In the genomic region with DNA sequence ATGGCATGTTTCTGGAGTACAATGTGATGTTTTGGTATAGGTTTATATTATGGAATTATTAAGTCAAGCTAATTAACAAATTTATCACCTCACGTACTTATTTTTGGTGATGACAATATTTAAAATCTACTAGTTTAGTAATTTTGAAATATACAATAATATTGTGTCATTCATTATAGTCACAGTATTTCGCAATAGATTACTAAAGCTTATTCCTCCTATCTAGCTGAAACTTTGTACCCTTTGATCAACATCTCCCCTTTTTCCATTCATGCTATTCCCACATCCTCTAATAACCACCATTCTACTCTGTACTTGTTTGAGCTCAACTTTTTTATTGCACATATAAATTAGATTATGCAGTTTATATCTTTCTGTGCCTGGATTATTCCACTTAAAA, we compare ENCODE assay signal across 28 cellular contexts.
A peak's percentile ranks its signal among the peaks of the same experiment; 100 is the strongest.
DNase-seq lines count a peak whose midpoint lies in the region; ATAC-seq, FAIRE-seq and TF ChIP-seq lines count a peak whose summit lies in the region.
"Had no signal": no experiment of that assay in that cellular context is flagged by ENCODE, and none has a peak within 500 bp of the region (broad histone marks: within the 10 kb centered on the region; RNA-seq: fewer than 3 reads in every experiment).

No MANE protein-coding gene starts in this region.

- TF ChIP-seq CTCF in IMR-90 (conservative IDR thresholded peaks at IDR 0.05; ENCODE audit: low read depth, low read length) (no peak), K562 (IDR thresholded peaks at IDR 0.05 in 2 of 3, conservative IDR thresholded peaks at IDR 0.05 in 1 of 3; ENCODE audit: insufficient read depth in 2 of 3, low read depth in 1 of 3, low read length in 3 of 3) (no peak), kidney (IDR thresholded peaks at IDR 0.05; ENCODE audit: borderline replicate concordance, extremely low read depth, insufficient read depth) (no peak), esophagus squamous epithelium (IDR thresholded peaks at IDR 0.05) (no peak)

- no peak overlapping the region for H3K9ac ChIP-seq in IMR-90 (ENCODE audit: low read depth, low read length)
- no peak overlapping the region for H3K9ac ChIP-seq in K562 (ENCODE audit: insufficient read depth in 1 of 2, low read depth in 2 of 2, low read length in 2 of 2)
- no peak overlapping the region for H3K9ac ChIP-seq in kidney (ENCODE audit: low read length in 2 of 2)
- H3K9ac ChIP-seq: BLaER1 had no signal

- no peak overlapping the region for H2BK20ac ChIP-seq in IMR-90 (ENCODE audit: low read depth, low read length)

- H3K4me1 ChIP-seq in IMR-90 (ENCODE audit: control insufficient read depth, insufficient read depth, low read length) (no peaks in the 10 kb centered on the region), K562 (replicated peaks in 1 of 2; ENCODE audit: control insufficient read depth in 2 of 2, insufficient read depth in 2 of 2, low read length in 2 of 2) (no peaks in the 10 kb centered on the region), kidney (ENCODE audit: control insufficient read depth in 1 of 2, insufficient read depth in 1 of 2, low read depth in 1 of 2, low read length in 2 of 2) (no peaks in the 10 kb centered on the region), esophagus squamous epithelium (no peaks in the 10 kb centered on the region)
- H3K4me1 ChIP-seq: BE2C, BLaER1 had no signal

- H3K27me3 ChIP-seq in IMR-90 (ENCODE audit: control insufficient read depth, insufficient read depth, low read length) (no peaks in the 10 kb centered on the region), K562 (ENCODE audit: control insufficient read depth in 2 of 2, insufficient read depth in 2 of 2, low read length in 2 of 2) (no peaks in the 10 kb centered on the region), esophagus squamous epithelium (no peaks in the 10 kb centered on the region)
- H3K27me3 ChIP-seq: BE2C had no signal

- no peak overlapping the region for H3K4ac ChIP-seq in IMR-90 (ENCODE audit: low read depth, low read length)

- H3K56ac ChIP-seq in IMR-90 (ENCODE audit: extremely low read depth, insufficient read depth, low read length), result no peak overlapping the region

- H4K20me1 ChIP-seq in IMR-90 (ENCODE audit: insufficient read depth, low read length) (no peaks in the 10 kb centered on the region), K562 (replicated peaks; ENCODE audit: control insufficient read depth, insufficient read depth, low read length) (no peaks in the 10 kb centered on the region)
- H4K20me1 ChIP-seq: BLaER1 had no signal

- in situ Hi-C loops in IMR-90 (cut with MboI; ENCODE audit: low sequenced_read_pairs) (no loop called here), K562 (cut with MboI) (no loop called here)

- H3K79me1 ChIP-seq in IMR-90 (ENCODE audit: low read depth in 1 of 2, low read length in 2 of 2), result no peaks in the 10 kb centered on the region

- ATAC-seq in IMR-90 (ENCODE audit: low read depth) (no peak), K562 (no peak), HG02588 (IDR thresholded peaks at IDR 0.05; ENCODE audit: unreplicated experiment) (no peak), GM18502 (IDR thresholded peaks at IDR 0.05; ENCODE audit: poor library complexity, unreplicated experiment) (no peak)
- ATAC-seq: GM12878 had no signal

- no peak for TF ChIP-seq EP300 in K562 (IDR thresholded peaks at IDR 0.05; ENCODE audit: low read length)

- no peak overlapping the region for H2AK9ac ChIP-seq in IMR-90 (replicated peaks; ENCODE audit: low read depth, low read length, poor library complexity)

- POLR2A ChIA-PET in IMR-90 (lab: Charles Lee; ENCODE audit: unreplicated experiment), result no interaction called here
- POLR2A ChIA-PET in K562 (lab: Yijun Ruan, JAX), result no interaction called here

- no peak overlapping the region for H3K18ac ChIP-seq in IMR-90 (ENCODE audit: low read depth, low read length)

- CTCF ChIA-PET in IMR-90 (lab: Yijun Ruan, JAX), result no interaction called here
- CTCF ChIA-PET in K562 (lab: Yijun Ruan, JAX; ENCODE audit: low intra/inter-chr PET ratio), result no interaction called here

- DNase-seq in IMR-90 (no peak), RCC 7860 (ENCODE audit: low spot score) (no peak), K562 (ENCODE audit: extremely low read depth in 1 of 4, low spot score in 3 of 4) (no peak), kidney (no peak), esophagus squamous epithelium (lab: John Stamatoyannopoulos, UW) (no peak)
- DNase-seq in activated naive CD4-positive, alpha-beta T cell treated with Interleukin-2 at 50 U/mL for 16 hours, result no peak
- DNase-seq: 8988T; ACHN; BE2C; C1 segment of cervical spinal cord; CD4-positive, alpha-beta memory T cell; CD4-positive, CD25-positive, alpha-beta regulatory T cell; CD8-positive, alpha-beta memory T cell; COR-L47; DMS 273 treated with DMSO at 0.1 percent for 48 hours; DMS153; DMS53; DMS79; DND-41; EL; GDM1 had no signal

- no peak overlapping the region for H4K8ac ChIP-seq in IMR-90 (ENCODE audit: low read depth in 2 of 2, low read length in 2 of 2)

- no peaks in the 10 kb centered on the region for H3K9me1 ChIP-seq in IMR-90 (ENCODE audit: insufficient read depth, low read length)
- no peaks in the 10 kb centered on the region for H3K9me1 ChIP-seq in K562 (ENCODE audit: control insufficient read depth, insufficient read depth, low read length)

- intact Hi-C loops in IMR-90 (cut with micrococcal nuclease) (no loop called here), K562 (cut with micrococcal nuclease) (no loop called here), kidney (cut with DNase I) (no loop called here), esophagus squamous epithelium (cut with DNase I) (no loop called here)

- dilution Hi-C loops in IMR-90 (cut with HindIII; ENCODE audit: low sequenced_read_pairs, unreplicated experiment), result no loop called here

- H3K27ac ChIP-seq in IMR-90 (ENCODE audit: insufficient read depth, low read length) (no peak overlapping the region), K562 (ENCODE audit: extremely low read depth, low read depth, low read length) (no peak overlapping the region), kidney (ENCODE audit: low read depth in 2 of 2, low read length in 2 of 2) (no peak overlapping the region), esophagus squamous epithelium (no peak overlapping the region)
- H3K27ac ChIP-seq: BLaER1 had no signal

- H2BK5ac ChIP-seq in IMR-90 (ENCODE audit: low read depth, low read length, poor library complexity, severe bottlenecking), result no peak overlapping the region

- H2BK120ac ChIP-seq in IMR-90 (ENCODE audit: low read depth, low read length), result no peak overlapping the region

- H3K9me3 ChIP-seq in IMR-90 (ENCODE audit: control insufficient read depth, insufficient read depth, low read length), result no peaks in the 10 kb centered on the region; the same call in 1 of the 2 replicates
- 0 out of 2 replicates have a peak, but pooled peaks cover 1% of the 10 kb centered on the region for H3K9me3 ChIP-seq in K562 (replicated peaks; ENCODE audit: control insufficient read depth, insufficient read depth, low read depth, low read length)
- H3K9me3 ChIP-seq in kidney (ENCODE audit: control insufficient read depth in 1 of 2, low read length in 2 of 2), result no peaks in the 10 kb centered on the region
- H3K9me3 ChIP-seq in esophagus squamous epithelium, result no peaks in the 10 kb centered on the region
- H3K9me3 ChIP-seq: BE2C, BLaER1 had no signal

- H3K36me3 ChIP-seq in IMR-90 (ENCODE audit: control insufficient read depth, insufficient read depth, low read length) (no peaks in the 10 kb centered on the region), K562 (ENCODE audit: control insufficient read depth, insufficient read depth, low read length) (no peaks in the 10 kb centered on the region), kidney (ENCODE audit: control insufficient read depth in 1 of 2, insufficient read depth in 2 of 2, low read length in 2 of 2) (no peaks in the 10 kb centered on the region), esophagus squamous epithelium (no peaks in the 10 kb centered on the region)
- H3K36me3 ChIP-seq: BE2C, BLaER1 had no signal

- FAIRE-seq in RCC 7860 (lab: Jason Lieb, UNC), result peak; percentile 40
- FAIRE-seq in K562 (lab: Jason Lieb, UNC), result no peak
- peak; percentile 63 for FAIRE-seq in kidney (lab: Jason Lieb, UNC)
- FAIRE-seq: A204.1, GM12878, GM12892, GM19239 had no signal

- H3K4me2 ChIP-seq in IMR-90 (ENCODE audit: low read depth, low read length) (no peak overlapping the region), K562 (ENCODE audit: insufficient read depth, low read length) (no peak overlapping the region)
- H3K4me2 ChIP-seq: BLaER1 had no signal

- no peak overlapping the region for H2AK5ac ChIP-seq in IMR-90 (ENCODE audit: low read depth, low read length)

- TF ChIP-seq POLR2A in IMR-90 (IDR thresholded peaks at IDR 0.05; ENCODE audit: low read depth, low read length) (no peak), K562 (conservative IDR thresholded peaks at IDR 0.05) (no peak), esophagus squamous epithelium (IDR thresholded peaks at IDR 0.05) (no peak)

- H3K4me3 ChIP-seq in IMR-90 (ENCODE audit: insufficient read depth, low read depth, low read length) (no peak overlapping the region), K562 (no peak overlapping the region), kidney (ENCODE audit: low read length in 2 of 2) (no peak overlapping the region), esophagus squamous epithelium (no peak overlapping the region)
- H3K4me3 ChIP-seq: BLaER1, GM12878 had no signal

- H3K23ac ChIP-seq in IMR-90 (ENCODE audit: low read depth, low read length), result no peak overlapping the region

- no peak overlapping the region for H2BK15ac ChIP-seq in IMR-90 (ENCODE audit: low read depth, low read length)

- no peak overlapping the region for H4K91ac ChIP-seq in IMR-90 (ENCODE audit: insufficient read depth, low read depth, low read length)

- H2AFZ ChIP-seq in IMR-90 (replicated peaks; ENCODE audit: low read length, poor library complexity), result no peak overlapping the region
- H2AFZ ChIP-seq in K562 (ENCODE audit: low read depth, low read length), result no peak overlapping the region

- no CpG with 5 or more reads among the region's 2 CpGs for WGBS in IMR-90 (ENCODE audit: extremely low coverage in 2 of 2, insufficient read length in 1 of 2), 2 experiments
- WGBS in K562 (ENCODE audit: insufficient coverage, low coverage, missing lambda C conversion rate), result 5% methylated on average over 2 of the region's 2 CpGs
- WGBS in esophagus squamous epithelium, 2 donors, result 61 to 82% methylated on average over 2 of the region's 2 CpGs

- H3K14ac ChIP-seq in IMR-90 (replicated peaks; ENCODE audit: low read depth, low read length), result no peak overlapping the region

- BruUV-seq in IMR-90 (replicated peaks; lab: Mats Ljungman, UMichigan), result no TSS peak
- BruUV-seq in K562 (replicated peaks; lab: Mats Ljungman, UMichigan), result no TSS peak

- H3K79me2 ChIP-seq in K562 (ENCODE audit: control insufficient read depth, insufficient read depth, low read length), result no peaks in the 10 kb centered on the region

- TF ChIP-seq RAD21 in IMR-90 (IDR thresholded peaks at IDR 0.05; ENCODE audit: low read length) (no peak), K562 (CRISPR knock-in tag; conservative IDR thresholded peaks at IDR 0.05 in 1 of 2, IDR thresholded peaks at IDR 0.05 in 1 of 2) (no peak)

- H4K5ac ChIP-seq in IMR-90 (ENCODE audit: low read depth, low read length), result no peak overlapping the region

TF ChIP-seq in IMR-90, 13 proteins besides CTCF, POLR2A, EP300 and RAD21 (continues in another document):
- peak; percentile 81 for TF ChIP-seq CEBPB (IDR thresholded peaks at IDR 0.05; ENCODE audit: low read depth, low read length)

TF ChIP-seq in K562, 482 proteins besides CTCF, POLR2A, EP300 and RAD21 (continues in another document):
- peak; percentile 46; the same call in 1 of the 2 replicates for TF ChIP-seq CEBPB (tag; IDR thresholded peaks at IDR 0.05)
